Comparison of ENCODE assay signal across 19 cellular contexts in genomic region chr5:1553642-1554409, GRCh38. TPM values are rescaled to one million over a fixed set of nuclear protein-coding genes. Genes with fewer than 3 reads are reported as not detected.
DNase-seq lines count a peak whose midpoint lies in the region; ATAC-seq and TF ChIP-seq lines count a peak whose summit lies in the region.
"Had no signal": no experiment of that assay in that cellular context is flagged by ENCODE, and none has a peak within 500 bp of the region (broad histone marks: within the 10 kb centered on the region; RNA-seq: fewer than 3 reads in every experiment).

No MANE protein-coding gene starts in this region.

- peaks cover 59% of the 10 kb centered on the region for H3K27me3 Mint-ChIP-seq in osteocyte (ENCODE audit: unreplicated experiment)
- H3K27me3 Mint-ChIP-seq: CD4-positive, alpha-beta memory T cell had no signal

- no peak for TF ChIP-seq CTCF in osteocyte (IDR thresholded peaks at IDR 0.05)

- H3K4me3 Mint-ChIP-seq in osteocyte (ENCODE audit: unreplicated experiment): no peak overlapping the region
- H3K4me3 Mint-ChIP-seq: CD4-positive, alpha-beta memory T cell; immature natural killer cell; stimulated activated memory B cell treated with anti-CD40 and anti-IgM and Interleukin-4, amounts not matched to agents 10 μg/mL and 1 μg/mL and 100 μg/mL, for 72 hours had no signal

- no peaks in the 10 kb centered on the region for H3K9me3 Mint-ChIP-seq in osteocyte (ENCODE audit: unreplicated experiment)
- H3K9me3 Mint-ChIP-seq: immature natural killer cell; stimulated activated memory B cell treated with anti-CD40 and anti-IgM and Interleukin-4, amounts not matched to agents 10 μg/mL and 1 μg/mL and 100 μg/mL, for 72 hours had no signal

- H3K27ac Mint-ChIP-seq in osteocyte (ENCODE audit: unreplicated experiment): no peak overlapping the region
- H3K27ac Mint-ChIP-seq: immature natural killer cell; stimulated activated memory B cell treated with anti-CD40 and anti-IgM and Interleukin-4, amounts not matched to agents 10 μg/mL and 1 μg/mL and 100 μg/mL, for 72 hours had no signal

- DNase-seq in DMS53 (lab: John Stamatoyannopoulos, UW) (peak; percentile 89), NCI-H510A treated with DMSO at 0.1 percent for 48 hours (lab: John Stamatoyannopoulos, UW) (peak; percentile 34), osteocyte (ENCODE audit: extremely low spot score, unreplicated experiment) (peak; percentile 78), AML-193 (lab: John Stamatoyannopoulos, UW) (no peak), SKM-1 treated with dmso at 0.1 percent for 144 hours (lab: John Stamatoyannopoulos, UW; ENCODE audit: unreplicated experiment) (no peak)
- DNase-seq in activated naive CD4-positive, alpha-beta T cell treated with Interleukin-2 at 50 U/mL for 16 hours: no peak
- DNase-seq: activated CD4-positive, alpha-beta T cell treated with anti-CD3 and anti-CD28 coated beads for 4 hours; activated effector memory CD4-positive, alpha-beta T cell treated with anti-CD3 and anti-CD28 coated beads, Interleukin-2, amount 50 U/mL, for 16 hours; CD4-positive, alpha-beta memory T cell; DMS79; immature natural killer cell; KG1; MV-4-11; NCI-H187; NCI-H226; ovary had no signal

- no peaks in the 10 kb centered on the region for H3K36me3 Mint-ChIP-seq in osteocyte (ENCODE audit: unreplicated experiment)
- H3K36me3 Mint-ChIP-seq: CD4-positive, alpha-beta memory T cell; immature natural killer cell; stimulated activated memory B cell treated with anti-CD40 and anti-IgM and Interleukin-4, amounts not matched to agents 10 μg/mL and 1 μg/mL and 100 μg/mL, for 72 hours had no signal

- peaks cover 34% of the 10 kb centered on the region for H3K4me1 Mint-ChIP-seq in osteocyte (ENCODE audit: unreplicated experiment)
- H3K4me1 Mint-ChIP-seq: CD4-positive, alpha-beta memory T cell; immature natural killer cell; stimulated activated memory B cell treated with anti-CD40 and anti-IgM and Interleukin-4, amounts not matched to agents 10 μg/mL and 1 μg/mL and 100 μg/mL, for 72 hours had no signal

- ATAC-seq in esophagus mucosa (peak; percentile 6), HG03469 (IDR thresholded peaks at IDR 0.05; ENCODE audit: unreplicated experiment) (no peak)
- ATAC-seq: stimulated activated memory B cell treated with anti-CD40 and anti-IgM and Interleukin-4, amounts not matched to agents 10 μg/mL and 1 μg/mL and 100 μg/mL, for 72 hours had no signal

RNA-seq across cellular contexts. Expression of gene LPCAT1, which starts 30.1 kb away (rescaled TPM):
- total RNA-seq in esophagus mucosa (15.0 TPM), osteocyte (37.9 and 39.9 TPM in 2 replicates)

Comparison
In these comparisons a context has a peak if more than half of its experiments do, and no peak if none do; other contexts are left out.
1. DNase-seq: peak in DMS53 (single experiment), NCI-H510A treated with DMSO at 0.1 percent for 48 hours (single experiment) and osteocyte (single experiment); none in AML-193 (0 of 2), SKM-1 treated with dmso at 0.1 percent for 144 hours (single experiment) and activated naive CD4-positive, alpha-beta T cell treated with Interleukin-2 at 50 U/mL for 16 hours (single experiment).